In the genomic region with DNA sequence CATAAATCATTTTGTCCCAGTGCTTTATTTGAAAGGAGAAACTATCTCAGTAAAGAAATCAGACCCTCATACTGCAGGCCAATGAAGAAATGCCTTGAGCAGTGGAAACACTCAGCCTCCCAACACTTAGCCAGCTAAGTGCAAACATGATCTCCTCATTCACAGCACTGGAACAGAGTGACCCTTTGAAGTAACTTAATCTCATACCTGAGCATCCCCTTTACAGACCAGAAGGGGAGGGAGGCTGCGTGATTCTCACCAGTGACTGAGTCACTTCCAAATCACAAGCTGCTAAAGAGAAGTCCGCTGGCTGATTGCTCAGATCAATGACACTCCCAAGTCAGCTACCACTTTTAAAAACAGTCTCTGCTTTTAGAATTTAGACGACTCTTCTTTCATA, we compare ENCODE assay signal across 21 cellular contexts. TPM values are rescaled to one million over a fixed set of nuclear protein-coding genes. Genes with fewer than 3 reads are reported as not detected.
DNase-seq lines count a peak whose midpoint lies in the region; ATAC-seq, FAIRE-seq and TF ChIP-seq lines count a peak whose summit lies in the region.
"Had no signal": no experiment of that assay in that cellular context is flagged by ENCODE, and none has a peak within 500 bp of the region (broad histone marks: within the 10 kb centered on the region; RNA-seq: fewer than 3 reads in every experiment).

No MANE protein-coding gene starts in this region.

- no peaks in the 10 kb centered on the region for H3K9me3 ChIP-seq in HEK293 (ENCODE audit: control insufficient read depth, insufficient read depth, low read depth, low read length)
- H3K9me3 ChIP-seq in astrocyte (ENCODE audit: insufficient read depth, low read depth, low read length) = no peaks in the 10 kb centered on the region
- no peaks in the 10 kb centered on the region for H3K9me3 ChIP-seq in left lung
- H3K9me3 ChIP-seq in gastrocnemius medialis = no peaks in the 10 kb centered on the region
- H3K9me3 ChIP-seq: heart right ventricle, MG63 had no signal

- CTCF ChIA-PET in HEK293 (lab: Yijun Ruan, JAX) = interaction anchor here (0.5 to 2.7 kb wide), 4 partner anchors 78 to 453 kb away, joined by 3 to 12 read pairs (median 5); no protein-coding TSS in a partner anchor

- H3K27ac Mint-ChIP-seq in astrocyte (ENCODE audit: unreplicated experiment) = no peak overlapping the region
- H3K27ac Mint-ChIP-seq: mesothelial cell of epicardium had no signal

- ATAC-seq in left lung = peak; percentile 17
- ATAC-seq in gastrocnemius medialis = peak; percentile 68 to 71
- ATAC-seq in HG02759 (IDR thresholded peaks at IDR 0.05; ENCODE audit: unreplicated experiment) = no peak
- ATAC-seq in omental fat pad (ENCODE audit: low FRiP score) = no peak
- ATAC-seq: heart right ventricle had no signal

- H3K79me2 ChIP-seq in astrocyte (ENCODE audit: insufficient read depth, low read length) = peaks cover 35% of the 10 kb centered on the region

- no peak overlapping the region for H3K4me3 ChIP-seq in HEK293 (ENCODE audit: low read depth, low read length)
- H3K4me3 ChIP-seq in astrocyte (ENCODE audit: insufficient read depth, low read depth, low read length) = no peak overlapping the region
- H3K4me3 ChIP-seq in left lung = no peak overlapping the region
- no peak overlapping the region for H3K4me3 ChIP-seq in gastrocnemius medialis
- H3K4me3 ChIP-seq: heart right ventricle, MG63 had no signal

- H4K20me1 ChIP-seq in astrocyte (ENCODE audit: insufficient read depth, low read length) = peaks cover 73% of the 10 kb centered on the region

- H3K9me3 Mint-ChIP-seq in astrocyte (ENCODE audit: unreplicated experiment) = peaks cover 2% of the 10 kb centered on the region
- H3K9me3 Mint-ChIP-seq: mesothelial cell of epicardium, neural crest cell had no signal

- H3K4me1 ChIP-seq in HEK293 (ENCODE audit: control insufficient read depth, insufficient read depth, low read length) = peaks cover 18% of the 10 kb centered on the region
- H3K4me1 ChIP-seq in astrocyte (ENCODE audit: insufficient read depth, low read length) = peaks cover 19% of the 10 kb centered on the region
- peaks cover 9 to 83% of the 10 kb centered on the region in 2 donors for H3K4me1 ChIP-seq in left lung
- H3K4me1 ChIP-seq in gastrocnemius medialis = peaks cover 38 to 55% of the 10 kb centered on the region in 2 donors

- TF ChIP-seq CTCF in HEK293 (tag by site-specific recombination; IDR thresholded peaks at IDR 0.05) (no peak), astrocyte (IDR thresholded peaks at IDR 0.05; ENCODE audit: insufficient read depth, low read depth, low read length) (no peak), left lung (IDR thresholded peaks at IDR 0.05) (no peak), gastrocnemius medialis (IDR thresholded peaks at IDR 0.05 in 4 of 5, conservative IDR thresholded peaks at IDR 0.05 in 1 of 5) (no peak), omental fat pad (IDR thresholded peaks at IDR 0.05) (no peak)

- peaks cover 14% of the 10 kb centered on the region for H3K27me3 ChIP-seq in astrocyte (ENCODE audit: insufficient read depth, low read length)
- peaks cover 0 to 33% of the 10 kb centered on the region in 2 donors for H3K27me3 ChIP-seq in left lung
- H3K27me3 ChIP-seq in gastrocnemius medialis = no peaks in the 10 kb centered on the region
- H3K27me3 ChIP-seq: MG63 had no signal

- H3K4me1 Mint-ChIP-seq in astrocyte (ENCODE audit: low read depth, unreplicated experiment) = peaks cover 12% of the 10 kb centered on the region

- H3K9ac ChIP-seq in astrocyte (ENCODE audit: low read length) = no peak overlapping the region

- POLR2A ChIA-PET in HEK293 (lab: Yijun Ruan, JAX) = no interaction called here

- H3K27me3 Mint-ChIP-seq in astrocyte (ENCODE audit: low read depth, unreplicated experiment) = peaks cover 29% of the 10 kb centered on the region

- in situ Hi-C loops in gastrocnemius medialis (cut with MboI; ENCODE audit: low sequenced_read_pairs in 4 of 4) = no loop called here

- intact Hi-C loops in left lung (cut with DNase I) = no loop called here
- intact Hi-C loops in gastrocnemius medialis (cut with DNase I; ENCODE audit: low total_unique reads) = no loop called here

- no peak overlapping the region for H3K27ac ChIP-seq in HEK293 (ENCODE audit: extremely low read depth, low read depth, low read length)
- H3K27ac ChIP-seq in astrocyte (ENCODE audit: low read depth, low read length) = no peak overlapping the region
- no peak overlapping the region for H3K27ac ChIP-seq in left lung
- H3K27ac ChIP-seq in gastrocnemius medialis = peak overlapping the region; percentile 71 to 91 (median 76)
- H3K27ac ChIP-seq: heart right ventricle had no signal

- DNase-seq in astrocyte (ENCODE audit: low read depth) (peak; percentile 25), left lung (no peak), gastrocnemius medialis (peak; percentile 54 to 75), midbrain (lab: John Stamatoyannopoulos, UW) (no peak), NOMO-1 (lab: John Stamatoyannopoulos, UW; ENCODE audit: unreplicated experiment in 2 of 2) (no peak), omental fat pad (ENCODE audit: low spot score) (no peak)
- DNase-seq: activated CD4-positive, CD25-positive, alpha-beta regulatory T cell treated with anti-CD3 and anti-CD28 coated beads, Interleukin-2, amount 50 U/mL, for 72 hours; activated gamma-delta T cell treated with Interleukin-2 at 50 U/mL for 16 hours; activated T-cell treated with anti-CD3 and anti-CD28 coated beads, Interleukin-2, amount 50 U/mL, for 1 hour; cortex of kidney; heart right ventricle; left colon; MG63; NCI-H1417 treated with DMSO at 0.1 percent for 48 hours; NCI-H524 had no signal

- FAIRE-seq in astrocyte (lab: Jason Lieb, UNC) = no peak
- FAIRE-seq: endometrium, H54 had no signal

- H3K4me2 ChIP-seq in astrocyte (ENCODE audit: low read length) = no peak overlapping the region

- no peak overlapping the region for H2AFZ ChIP-seq in astrocyte (ENCODE audit: low read depth, low read length)

- TF ChIP-seq POLR2A in gastrocnemius medialis (IDR thresholded peaks at IDR 0.05) = peak; percentile 21 to 39

- no peak overlapping the region for H3K4me3 Mint-ChIP-seq in astrocyte (ENCODE audit: unreplicated experiment)
- H3K4me3 Mint-ChIP-seq: mesothelial cell of epicardium, neural crest cell had no signal

- H3K36me3 ChIP-seq in HEK293 (ENCODE audit: control insufficient read depth in 2 of 2, insufficient read depth in 1 of 2, low read length in 2 of 2) = no peaks in the 10 kb centered on the region
- no peaks in the 10 kb centered on the region for H3K36me3 ChIP-seq in astrocyte (ENCODE audit: insufficient read depth, low read length)
- no peaks in the 10 kb centered on the region for H3K36me3 ChIP-seq in left lung
- H3K36me3 ChIP-seq in gastrocnemius medialis = no peaks in the 10 kb centered on the region
- H3K36me3 ChIP-seq: heart right ventricle, MG63 had no signal

- peaks cover 7% of the 10 kb centered on the region for H3K36me3 Mint-ChIP-seq in astrocyte (ENCODE audit: low read depth, unreplicated experiment)
- H3K36me3 Mint-ChIP-seq: mesothelial cell of epicardium had no signal

TF ChIP-seq in HEK293, 187 proteins besides CTCF, POLR2A, EP300 and RAD21:
- peak; percentile 24; the same call in 1 of the 2 replicates for TF ChIP-seq WT1 (tag by site-specific recombination; IDR thresholded peaks at IDR 0.05)
- TF ChIP-seq ZNF112 (tag by site-specific recombination; IDR thresholded peaks at IDR 0.05) = no peak

RNA-seq across cellular contexts. Expression of a gene that starts 4.5 kb away (rescaled TPM):
- total RNA-seq in astrocyte (20.6 and 21.2 TPM in 2 replicates), left lung (10 to 100 TPM; 30.3 to 53.3 TPM), gastrocnemius medialis (10 to 100 TPM in 3 of 4 donors, 1 to 10 TPM in 1; 9.0 to 32.2 (median 20.3) TPM), omental fat pad (10 to 100 TPM; 35.7 to 69.5 (median 51.1) TPM)

Comparison
In these comparisons a context has a peak if more than half of its experiments do, and no peak if none do; other contexts are left out.
1. H3K27ac ChIP-seq: peak in gastrocnemius medialis (4 of 4); none in HEK293 (single experiment), astrocyte (single experiment) and left lung (0 of 2).
2. DNase-seq: peak in astrocyte (single experiment) and gastrocnemius medialis (2 of 2); none in left lung (0 of 2), midbrain (single experiment), NOMO-1 (0 of 2) and omental fat pad (single experiment).
3. ATAC-seq: peak in left lung (single experiment) and gastrocnemius medialis (2 of 2); none in HG02759 (single experiment) and omental fat pad (single experiment).